Comparison of ENCODE assay signal across 18 cellular contexts in the genomic region with DNA sequence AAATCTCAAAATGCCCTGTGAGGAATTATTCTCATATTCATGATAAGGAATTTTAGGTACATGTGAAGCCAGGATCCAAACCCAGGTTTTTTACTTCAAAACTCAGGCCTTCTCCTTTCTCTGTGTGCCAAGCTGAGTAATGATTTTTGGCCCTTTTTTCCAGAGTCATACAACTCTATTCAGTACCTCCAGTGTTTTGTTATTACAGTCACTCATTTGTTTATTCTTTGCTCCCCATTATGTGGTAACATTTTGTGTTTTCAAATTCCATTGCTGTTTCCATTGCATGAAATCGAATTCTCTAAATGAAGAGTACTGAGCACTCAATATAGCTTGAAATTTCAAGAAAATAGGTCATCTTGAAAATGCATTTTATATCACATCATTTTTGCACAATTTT.
"Had no signal": no experiment of that assay in that cellular context is flagged by ENCODE, and none has a peak within 500 bp of the region (broad histone marks: within the 10 kb centered on the region; RNA-seq: fewer than 3 reads in every experiment).

No MANE protein-coding gene starts in this region.

- H3K9me3 ChIP-seq: right lobe of liver had no signal

- H3K27me3 ChIP-seq: brain microvascular endothelial cell, foreskin keratinocyte, right lobe of liver, vagina had no signal

- H3K4me1 ChIP-seq: foreskin keratinocyte, right lobe of liver, vagina had no signal

- H3K4me3 ChIP-seq: lung, right lobe of liver, vagina had no signal

- H3K27ac ChIP-seq: brain microvascular endothelial cell, foreskin keratinocyte, right lobe of liver, vagina had no signal

- ATAC-seq: activated T-helper 17 cell treated with anti-CD3 and anti-CD28 coated beads, Interleukin-2, amount 50 U/mL, for 72 hours; foreskin keratinocyte; naive thymus-derived CD4-positive, alpha-beta T cell; stimulated activated memory B cell treated with anti-CD40 and anti-IgM and Interleukin-4, amounts not matched to agents 10 μg/mL and 1 μg/mL and 100 μg/mL, for 72 hours had no signal

- H3K36me3 ChIP-seq: brain microvascular endothelial cell, right lobe of liver, vagina had no signal

- DNase-seq: activated CD8-positive, alpha-beta memory T cell treated with anti-CD3 and anti-CD28 coated beads for 24 hours; activated CD8-positive, alpha-beta memory T cell treated with anti-CD3 and anti-CD28 coated beads, Interleukin-2, amount 50 U/mL, for 4 hours; activated naive CD8-positive, alpha-beta T cell treated with anti-CD3 and anti-CD28 coated beads, Interleukin-2, amount 10 ng/mL, durations not matched to agents 7 days and 5 days; activated T-cell treated with anti-CD3 and anti-CD28 coated beads, Interleukin-2, amount 50 U/mL, for 24 hours; amygdala; brain microvascular endothelial cell; caudate nucleus; effector memory CD4-positive, alpha-beta T cell; foreskin keratinocyte; naive thymus-derived CD4-positive, alpha-beta T cell; occipital lobe; right lobe of liver; small intestine; T-helper 9 cell had no signal
